Comparison of ENCODE assay signal across 8 cellular contexts in genomic region chr9:1051286-1052118, GRCh38. TPM values are rescaled to one million over a fixed set of nuclear protein-coding genes. Genes with fewer than 3 reads are reported as not detected.
A peak's percentile ranks its signal among the peaks of the same experiment; 100 is the strongest.
DNase-seq lines count a peak whose midpoint lies in the region; ATAC-seq, FAIRE-seq and TF ChIP-seq lines count a peak whose summit lies in the region.

No MANE protein-coding gene starts in this region.

- TF ChIP-seq CTCF in HL-60 (IDR thresholded peaks at IDR 0.05; ENCODE audit: insufficient read depth, low read length) = no peak
- TF ChIP-seq CTCF in astrocyte (IDR thresholded peaks at IDR 0.05; ENCODE audit: insufficient read depth, low read depth, low read length) = no peak
- TF ChIP-seq CTCF in left lung (IDR thresholded peaks at IDR 0.05) = no peak

- H3K27ac Mint-ChIP-seq in astrocyte (ENCODE audit: unreplicated experiment) = no peak overlapping the region

- DNase-seq in HL-60 (ENCODE audit: low read depth in 1 of 2, low spot score in 1 of 2) = peak; percentile 6 to 20
- DNase-seq in astrocyte (ENCODE audit: low read depth) = no peak
- peak in 1 of 2 donors; percentile 86 for DNase-seq in left lung
- DNase-seq in central memory CD4-positive, alpha-beta T cell = no peak

- H3K4me2 ChIP-seq in astrocyte (ENCODE audit: low read length) = peak overlapping the region; percentile 70

- H3K27me3 Mint-ChIP-seq in astrocyte (ENCODE audit: low read depth, unreplicated experiment) = peaks cover 85% of the 10 kb centered on the region

- H3K4me3 ChIP-seq in HL-60 (replicated peaks; ENCODE audit: insufficient read depth, low read length) (no peak overlapping the region), astrocyte (ENCODE audit: insufficient read depth, low read depth, low read length) (no peak overlapping the region), left lung (peak overlapping the region in 1 of 2 donors; percentile 8)

- H3K79me2 ChIP-seq in astrocyte (ENCODE audit: insufficient read depth, low read length) = no peaks in the 10 kb centered on the region

- H3K27ac ChIP-seq in HL-60 (replicated peaks) (no peak overlapping the region), astrocyte (ENCODE audit: low read depth, low read length) (no peak overlapping the region), left lung (no peak overlapping the region), temporal lobe (ENCODE audit: low read depth, low read length) (peak overlapping the region; percentile 63)

- H3K9me3 Mint-ChIP-seq in astrocyte (ENCODE audit: unreplicated experiment) = peaks cover 18% of the 10 kb centered on the region

- H3K27me3 ChIP-seq in HL-60 (ENCODE audit: insufficient read depth, poor library complexity, severe bottlenecking) (peaks cover 80% of the 10 kb centered on the region), astrocyte (ENCODE audit: insufficient read depth, low read length) (peaks cover 76% of the 10 kb centered on the region), left lung (peaks cover 98 to 100% of the 10 kb centered on the region in 2 donors)

- no peaks in the 10 kb centered on the region for H3K4me1 ChIP-seq in ES-I3 (ENCODE audit: insufficient read depth, low read length)
- H3K4me1 ChIP-seq in astrocyte (ENCODE audit: insufficient read depth, low read length) = no peaks in the 10 kb centered on the region
- H3K4me1 ChIP-seq in left lung = peaks cover 5 to 44% of the 10 kb centered on the region in 2 donors

- peak overlapping the region; percentile 34 for H2AFZ ChIP-seq in astrocyte (ENCODE audit: low read depth, low read length)

- H4K20me1 ChIP-seq in astrocyte (ENCODE audit: insufficient read depth, low read length) = no peaks in the 10 kb centered on the region

- no peaks in the 10 kb centered on the region for H3K9me3 ChIP-seq in ES-I3 (ENCODE audit: control insufficient read depth, insufficient read depth, low read length)
- no peaks in the 10 kb centered on the region for H3K9me3 ChIP-seq in astrocyte (ENCODE audit: insufficient read depth, low read depth, low read length)
- H3K9me3 ChIP-seq in left lung = no peaks in the 10 kb centered on the region

- H3K4me3 Mint-ChIP-seq in astrocyte (ENCODE audit: unreplicated experiment) = peak overlapping the region; percentile 75

- FAIRE-seq in astrocyte (lab: Jason Lieb, UNC) = no peak

- no peaks in the 10 kb centered on the region for H3K36me3 Mint-ChIP-seq in astrocyte (ENCODE audit: low read depth, unreplicated experiment)

- H3K9ac ChIP-seq in ES-I3 (ENCODE audit: low read depth, low read length) (peak overlapping the region; percentile 62), astrocyte (ENCODE audit: low read length) (no peak overlapping the region)

- H3K36me3 ChIP-seq in ES-I3 (ENCODE audit: insufficient read depth, low read length) (no peaks in the 10 kb centered on the region), astrocyte (ENCODE audit: insufficient read depth, low read length) (no peaks in the 10 kb centered on the region), left lung (no peaks in the 10 kb centered on the region)

- H3K4me1 Mint-ChIP-seq in astrocyte (ENCODE audit: low read depth, unreplicated experiment) = peaks cover 5% of the 10 kb centered on the region

- peak; percentile 64 for ATAC-seq in left lung
- ATAC-seq in GM21423 (IDR thresholded peaks at IDR 0.05; ENCODE audit: unreplicated experiment) = no peak
- ATAC-seq in GM21723 (IDR thresholded peaks at IDR 0.05; ENCODE audit: unreplicated experiment) = no peak

- intact Hi-C loops in left lung (cut with DNase I) = no loop called here

RNA-seq across cellular contexts. Expression of gene DMRT2, which starts 1.3 kb away (rescaled TPM):
- total RNA-seq in astrocyte = 0.17 and 0.18 TPM in 2 replicates
- under 1 TPM; 0.35 to 0.76 TPM for total RNA-seq in left lung
- total RNA-seq in temporal lobe = not detected

Comparison
In these comparisons a context has a peak if more than half of its experiments do, and no peak if none do; other contexts are left out.
1. DNase-seq: peak in HL-60 (2 of 2); none in astrocyte (single experiment) and central memory CD4-positive, alpha-beta T cell (single experiment).